ENCODE assay signal across 1 cellular context in genomic region chr6:13574571-13575376, GRCh38.
TF ChIP-seq lines count a peak whose summit lies in the region.

TSS of gene SIRT5 (plus strand) at chr6:13574601. CDS start at chr6:13584111, 9,510 bp downstream.

TF ChIP-seq in WTC11, 78 proteins besides CTCF, POLR2A, EP300 and RAD21 (continued from another document):
- TF ChIP-seq, protein P1, sequence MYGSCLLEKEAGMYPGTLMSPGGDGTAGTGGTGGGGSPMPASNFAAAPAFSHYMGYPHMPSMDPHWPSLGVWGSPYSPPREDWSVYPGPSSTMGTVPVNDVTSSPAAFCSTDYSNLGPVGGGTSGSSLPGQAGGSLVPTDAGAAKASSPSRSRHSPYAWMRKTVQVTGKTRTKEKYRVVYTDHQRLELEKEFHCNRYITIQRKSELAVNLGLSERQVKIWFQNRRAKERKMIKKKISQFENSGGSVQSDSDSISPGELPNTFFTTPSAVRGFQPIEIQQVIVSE (CRISPR knock-in tag; IDR thresholded peaks at IDR 0.05; ENCODE audit: borderline replicate concordance), result no peak
- peak; percentile 26; the same call in 1 of the 2 replicates for TF ChIP-seq MYBL2 (CRISPR knock-in tag; IDR thresholded peaks at IDR 0.05)
- TF ChIP-seq FOXK1 (CRISPR knock-in tag; IDR thresholded peaks at IDR 0.05), result peak; percentile 40; the same call in 1 of the 2 replicates
- TF ChIP-seq ZSCAN18 (CRISPR knock-in tag; IDR thresholded peaks at IDR 0.05), result no peak
- TF ChIP-seq ATF3 (CRISPR knock-in tag; conservative IDR thresholded peaks at IDR 0.05), result no peak
- TF ChIP-seq RORB (CRISPR knock-in tag; IDR thresholded peaks at IDR 0.05), result no peak
- TF ChIP-seq ERG (CRISPR knock-in tag; IDR thresholded peaks at IDR 0.05), result 0 out of 2 replicates have a peak, but pooled peaks have one; percentile 9
- TF ChIP-seq E2F4 (CRISPR knock-in tag; IDR thresholded peaks at IDR 0.05; ENCODE audit: borderline replicate concordance, low read depth), result no peak
- no peak for TF ChIP-seq ZBTB21 (CRISPR knock-in tag; IDR thresholded peaks at IDR 0.05; ENCODE audit: borderline replicate concordance)
